ENCODE assay signal across 8 cellular contexts in the genomic region with DNA sequence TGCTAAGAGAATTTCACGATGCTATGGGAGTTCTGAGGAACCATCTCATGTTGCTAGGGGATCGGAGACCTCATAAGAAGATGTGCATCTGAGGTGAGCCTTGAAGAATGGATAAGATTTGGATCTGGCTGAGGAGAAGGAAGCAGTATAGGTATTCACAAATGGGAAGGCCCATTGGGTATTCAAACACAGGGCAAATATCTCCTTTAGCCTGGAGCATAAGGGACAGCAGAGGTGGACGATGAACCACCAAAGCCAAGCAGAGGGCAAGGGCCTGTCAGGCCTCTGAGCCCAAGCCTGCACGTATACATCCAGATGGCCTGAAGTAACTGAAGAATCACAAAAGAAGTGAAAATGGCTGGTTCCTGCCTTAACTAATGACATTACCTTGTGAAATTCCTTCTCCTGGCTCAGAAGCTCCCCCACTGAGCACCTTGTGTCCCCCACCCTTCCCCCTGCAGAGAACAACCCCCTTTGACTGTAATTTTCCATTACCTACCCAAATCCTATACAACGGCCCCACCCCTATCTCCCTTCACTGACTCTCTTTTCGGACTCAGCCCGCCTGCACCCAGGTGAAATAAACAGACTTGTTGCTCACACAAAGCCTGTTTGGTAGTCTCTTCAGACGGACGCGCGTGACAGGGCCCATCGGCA. TPM values are rescaled to one million over a fixed set of nuclear protein-coding genes. Genes with fewer than 3 reads are reported as not detected.
DNase-seq lines count a peak whose midpoint lies in the region; ATAC-seq, FAIRE-seq and TF ChIP-seq lines count a peak whose summit lies in the region.
"Not testable (repeated sequence)": the region's sequence is repeated elsewhere in the genome, so short reads cannot be mapped to it uniquely, and the experiment has no call there.

No MANE protein-coding gene starts in this region.

- not testable (repeated sequence) for H3K27ac ChIP-seq in GM23338 (ENCODE audit: low read depth); K562 (ENCODE audit: extremely low read depth, low read depth, low read length); neuronal stem cell (replicated peaks; ENCODE audit: low read length)
- H3K27ac ChIP-seq in HUES64 (ENCODE audit: low read depth, low read length) = peak overlapping the region; percentile 36; the same call in 1 of the 2 replicates
- H3K27ac ChIP-seq in Panc1 (ENCODE audit: low read length) = peak overlapping the region; percentile 56; the same call in 1 of the 2 replicates

- not testable (repeated sequence) for H3K4me3 Mint-ChIP-seq in GM23338, nephron
- peak overlapping the region; percentile 33 for H3K4me3 Mint-ChIP-seq in endothelial cell (ENCODE audit: unreplicated experiment)

- not testable (repeated sequence) for TF ChIP-seq CTCF in GM23338 (conservative IDR thresholded peaks at IDR 0.05; ENCODE audit: low read depth in 2 of 2); Panc1 (IDR thresholded peaks at IDR 0.05); K562 (IDR thresholded peaks at IDR 0.05 in 2 of 3, conservative IDR thresholded peaks at IDR 0.05 in 1 of 3; ENCODE audit: insufficient read depth in 2 of 3, low read depth in 1 of 3, low read length in 3 of 3); endothelial cell (IDR thresholded peaks at IDR 0.05; ENCODE audit: unreplicated experiment); nephron (IDR thresholded peaks at IDR 0.05; ENCODE audit: unreplicated experiment in 3 of 3)

- H2BK12ac ChIP-seq in neuronal stem cell (ENCODE audit: low read length) = not testable (repeated sequence)

- not testable (repeated sequence) for H3K9me1 ChIP-seq in K562 (ENCODE audit: control insufficient read depth, insufficient read depth, low read length)

- not testable (repeated sequence) for H4K8ac ChIP-seq in neuronal stem cell (ENCODE audit: low read depth, low read length)

- not testable (repeated sequence) for ATAC-seq in GM23338, Panc1, K562, sciatic nerve

- H2BK15ac ChIP-seq in neuronal stem cell (ENCODE audit: low read length) = not testable (repeated sequence)

- CTCF ChIA-PET in Panc1 (lab: Charles Lee) = interaction anchor here (0.5 kb wide), 1 partner anchor 24 kb away, joined by 3 read pairs; no protein-coding TSS in a partner anchor
- CTCF ChIA-PET in K562 (lab: Yijun Ruan, JAX; ENCODE audit: low intra/inter-chr PET ratio) = not testable (repeated sequence)

- BruUV-seq in Panc1 (replicated peaks; lab: Mats Ljungman, UMichigan); K562 (replicated peaks; lab: Mats Ljungman, UMichigan): not testable (repeated sequence)

- intact Hi-C loops in Panc1 (cut with micrococcal nuclease; ENCODE audit: unreplicated experiment); K562 (cut with micrococcal nuclease); sciatic nerve (cut with DNase I): not testable (repeated sequence)

- H2AFZ ChIP-seq in GM23338; K562 (ENCODE audit: low read depth, low read length); neuronal stem cell (ENCODE audit: low read length): not testable (repeated sequence)

- not testable (repeated sequence) for H4K91ac ChIP-seq in neuronal stem cell (ENCODE audit: low read depth, low read length, poor library complexity)

- peak overlapping the region; percentile 44 for H3K18ac ChIP-seq in neuronal stem cell (ENCODE audit: low read length)

- POLR2A ChIA-PET in Panc1 (lab: Charles Lee) = not testable (repeated sequence)
- POLR2A ChIA-PET in K562 (lab: Yijun Ruan, JAX) = interaction anchor here (1.4 kb wide), 1 partner anchor 11 kb away, joined by 4 read pairs; no protein-coding TSS in a partner anchor

- H3K27ac Mint-ChIP-seq in GM23338; endothelial cell (ENCODE audit: unreplicated experiment): not testable (repeated sequence)
- H3K27ac Mint-ChIP-seq in nephron = peak overlapping the region; percentile 30 to 99 (median 71)

- H3K9me2 ChIP-seq in GM23338 (ENCODE audit: insufficient read depth) = not testable (repeated sequence)

- not testable (repeated sequence) for H3K9me3 Mint-ChIP-seq in GM23338; endothelial cell (ENCODE audit: unreplicated experiment); nephron

- H3K36me3 Mint-ChIP-seq in GM23338 (ENCODE audit: low read depth); nephron (ENCODE audit: low read depth): not testable (repeated sequence)
- H3K36me3 Mint-ChIP-seq in endothelial cell (ENCODE audit: low read depth, unreplicated experiment) = peaks cover 11% of the 10 kb centered on the region

- not testable (repeated sequence) for TF ChIP-seq EP300 in K562 (IDR thresholded peaks at IDR 0.05; ENCODE audit: low read length)

- TF ChIP-seq RAD21 in K562 (CRISPR knock-in tag; conservative IDR thresholded peaks at IDR 0.05 in 1 of 2, IDR thresholded peaks at IDR 0.05 in 1 of 2) = not testable (repeated sequence)

- H3K79me2 ChIP-seq in GM23338 (replicated peaks; ENCODE audit: insufficient read depth) = not testable (repeated sequence)
- peaks cover 30% of the 10 kb centered on the region for H3K79me2 ChIP-seq in K562 (ENCODE audit: control insufficient read depth, insufficient read depth, low read length)

- in situ Hi-C loops in Panc1 (cut with HindIII; ENCODE audit: low pct_unique_long_range_greater_than_20kb, low sequenced_read_pairs); K562 (cut with MboI): not testable (repeated sequence)

- H3K9ac ChIP-seq in HUES64 (ENCODE audit: low read depth, low read length); K562 (ENCODE audit: insufficient read depth in 1 of 2, low read depth in 2 of 2, low read length in 2 of 2); neuronal stem cell (ENCODE audit: low read depth, low read length, poor library complexity): not testable (repeated sequence)

- H3K4me3 ChIP-seq in GM23338; HUES64 (ENCODE audit: low read length); Panc1 (ENCODE audit: low read depth in 2 of 2, low read length in 2 of 2); K562; neuronal stem cell (ENCODE audit: low read length in 2 of 2): not testable (repeated sequence)

- not testable (repeated sequence) for H3K4ac ChIP-seq in neuronal stem cell (ENCODE audit: low read length)

- not testable (repeated sequence) for H3K79me1 ChIP-seq in neuronal stem cell (ENCODE audit: low read depth, low read length)

- H3K14ac ChIP-seq in neuronal stem cell (ENCODE audit: low read length) = not testable (repeated sequence)

- not testable (repeated sequence) for H2AK5ac ChIP-seq in neuronal stem cell (ENCODE audit: low read depth, low read length)

- not testable (repeated sequence) for FAIRE-seq in K562 (lab: Jason Lieb, UNC)

- 26% methylated on average over 12 of the region's 12 CpGs for WGBS in HUES64
- WGBS in K562 (ENCODE audit: insufficient coverage, low coverage, missing lambda C conversion rate) = 75% methylated on average over 12 of the region's 12 CpGs
- no CpG with 5 or more reads among the region's 12 CpGs for WGBS in neuronal stem cell (ENCODE audit: extremely low coverage in 2 of 2, insufficient read length in 2 of 2, insufficient replicate concordance in 1 of 2), 2 donors

- H3K4me1 ChIP-seq in GM23338 (ENCODE audit: insufficient read depth) (peaks cover 33% of the 10 kb centered on the region), HUES64 (ENCODE audit: insufficient read depth, low read length) (peaks cover 29% of the 10 kb centered on the region), Panc1 (ENCODE audit: control insufficient read depth, insufficient read depth, low read length) (peaks cover 50% of the 10 kb centered on the region), K562 (replicated peaks in 1 of 2; ENCODE audit: control insufficient read depth in 2 of 2, insufficient read depth in 2 of 2, low read length in 2 of 2) (peaks cover 25 to 31% of the 10 kb centered on the region in 2 experiments), neuronal stem cell (ENCODE audit: control insufficient read depth in 2 of 2, insufficient read depth in 1 of 2, low read depth in 1 of 2, low read length in 2 of 2) (peaks cover 30 to 31% of the 10 kb centered on the region in 2 donors)

- H3F3A ChIP-seq in GM23338 (replicated peaks; ENCODE audit: low read depth) = peaks cover 14% of the 10 kb centered on the region; the same call in 1 of the 2 replicates

- H3K36me3 ChIP-seq in GM23338 (ENCODE audit: insufficient read depth); HUES64 (ENCODE audit: insufficient read depth, low read length); Panc1 (ENCODE audit: control insufficient read depth, insufficient read depth, low read length); K562 (ENCODE audit: control insufficient read depth, insufficient read depth, low read length): not testable (repeated sequence)
- H3K36me3 ChIP-seq in neuronal stem cell (replicated peaks in 1 of 2; ENCODE audit: control insufficient read depth in 2 of 2, insufficient read depth in 2 of 2, low read length in 2 of 2) = peaks cover 0 to 18% of the 10 kb centered on the region in 2 donors

- H3K27me3 ChIP-seq in GM23338 (ENCODE audit: insufficient read depth) = peaks cover 100% of the 10 kb centered on the region
- H3K27me3 ChIP-seq in HUES64 (ENCODE audit: insufficient read depth, low read length) = peaks cover 98% of the 10 kb centered on the region
- H3K27me3 ChIP-seq in Panc1 (ENCODE audit: control insufficient read depth, insufficient read depth, low read length); K562 (ENCODE audit: control insufficient read depth in 2 of 2, insufficient read depth in 2 of 2, low read length in 2 of 2); neuronal stem cell (ENCODE audit: control insufficient read depth in 3 of 3, insufficient read depth in 3 of 3, low read depth in 1 of 3, low read length in 3 of 3): not testable (repeated sequence)

- H3K27me3 Mint-ChIP-seq in GM23338 (ENCODE audit: insufficient read depth, low read depth, poor library complexity) = peaks cover 97% of the 10 kb centered on the region
- peaks cover 18% of the 10 kb centered on the region for H3K27me3 Mint-ChIP-seq in endothelial cell (ENCODE audit: unreplicated experiment)
- H3K27me3 Mint-ChIP-seq in nephron (ENCODE audit: low read depth) = not testable (repeated sequence)

- H3K4me1 Mint-ChIP-seq in GM23338 (peaks cover 39% of the 10 kb centered on the region), endothelial cell (ENCODE audit: unreplicated experiment) (peaks cover 50% of the 10 kb centered on the region), nephron (peaks cover 55% of the 10 kb centered on the region)

- H2BK5ac ChIP-seq in neuronal stem cell (ENCODE audit: low read length) = not testable (repeated sequence)

- DNase-seq in GM23338 (ENCODE audit: low spot score); Panc1 (ENCODE audit: low read depth, low spot score); K562 (ENCODE audit: extremely low read depth in 1 of 4, low spot score in 3 of 4); endothelial cell (ENCODE audit: low spot score); neuronal stem cell (ENCODE audit: low spot score): not testable (repeated sequence)
- DNase-seq in sciatic nerve (ENCODE audit: low spot score) = peak; percentile 42

- H2BK120ac ChIP-seq in neuronal stem cell (ENCODE audit: low read depth, low read length) = not testable (repeated sequence)

- H4K20me1 ChIP-seq in GM23338 (replicated peaks; ENCODE audit: insufficient read depth) = peaks cover 39% of the 10 kb centered on the region
- H4K20me1 ChIP-seq in K562 (replicated peaks; ENCODE audit: control insufficient read depth, insufficient read depth, low read length) = not testable (repeated sequence)

- H3K4me2 ChIP-seq in GM23338 = peak overlapping the region; percentile 36; the same call in 1 of the 2 replicates
- H3K4me2 ChIP-seq in K562 (ENCODE audit: insufficient read depth, low read length); neuronal stem cell (ENCODE audit: insufficient read depth, low read length, poor library complexity, severe bottlenecking): not testable (repeated sequence)

- not testable (repeated sequence) for H3K9me3 ChIP-seq in HUES64 (ENCODE audit: insufficient read depth, low read depth, low read length); Panc1 (ENCODE audit: control insufficient read depth, insufficient read depth, low read depth, low read length); K562 (replicated peaks; ENCODE audit: control insufficient read depth, insufficient read depth, low read depth, low read length); neuronal stem cell (replicated peaks in 1 of 2; ENCODE audit: control insufficient read depth in 2 of 2, insufficient read depth in 1 of 2, low read depth in 1 of 2, low read length in 2 of 2)

- not testable (repeated sequence) for TF ChIP-seq POLR2A in K562 (conservative IDR thresholded peaks at IDR 0.05)

- not testable (repeated sequence) for H3K23ac ChIP-seq in neuronal stem cell (ENCODE audit: low read depth, low read length, poor library complexity)

RNA-seq across cellular contexts. Expression of a gene that starts 4.6 kb away (rescaled TPM):
- 1.0 and 2.2 TPM in 2 replicates for total RNA-seq in GM23338 (2014; rRNA removed; shearing (Covaris generic))
- 0.23 and 0.33 TPM in 2 replicates for polyA plus RNA-seq in GM23338 (2016; fragmentation: Nextera tagmentation; extraction: Ambion mirVana)
- polyA plus RNA-seq in HUES64 (2013, experiment 1 of 2) = 1.9 TPM
- polyA plus RNA-seq in HUES64 (2013, experiment 2 of 2) = 3.0 TPM
- 16.0 TPM for total RNA-seq in Panc1 (2021; ENCODE audit: unreplicated experiment)
- 8.0 TPM for polyA plus RNA-seq in Panc1 (2012; ENCODE audit: insufficient read length)
- 10.7 and 18.5 TPM in 2 replicates for total RNA-seq in K562 (2011; cell fraction: chromatin; rRNA removed; ENCODE audit: low replicate concordance)
- total RNA-seq in K562 (2011; cell fraction: nucleolus; rRNA removed) = 8.7 and 9.7 TPM in 2 replicates
- 11.4 and 13.0 TPM in 2 replicates for total RNA-seq in K562 (2011; cell fraction: nucleoplasm; rRNA removed)
- 6.2 and 7.0 TPM in 2 replicates for total RNA-seq in K562 (2014; rRNA removed)
- total RNA-seq in K562 (2014; rRNA removed; fragmentation: Illumina TruSeq; extraction: Trizol) = 8.3 and 9.4 TPM in 2 replicates
- total RNA-seq in K562 (2015; rRNA removed; fragmentation: Illumina TruSeq; extraction: Trizol) = 11.3 and 11.9 TPM in 2 replicates
- 6.9 and 7.4 TPM in 2 replicates for total RNA-seq in K562 (2021)
- 8.0 and 9.7 TPM in 2 replicates for polyA plus RNA-seq in K562 (2011; rRNA removed)
- polyA plus RNA-seq in K562 (2011; cell fraction: cytosol; rRNA removed) = 2.4 and 6.8 TPM in 2 replicates
- 9.0 and 14.4 TPM in 2 replicates for polyA plus RNA-seq in K562 (2011; cell fraction: nucleus; rRNA removed)
- polyA plus RNA-seq in K562 (2012) = 4.6 and 5.2 TPM in 2 replicates
- polyA plus RNA-seq in K562 (2014; fragmentation: Illumina TruSeq; extraction: Trizol) = 6.8 and 7.3 TPM in 2 replicates
- 1 to 10 TPM; 2.1 to 3.3 TPM for polyA plus RNA-seq in K562 (2014; fragmentation: Nextera tagmentation; extraction: Ambion mirVana)
- polyA plus RNA-seq in K562 (2014; rRNA removed) = 3.8 and 4.5 TPM in 2 replicates
- polyA minus RNA-seq in K562 (2011; rRNA and poly(A)+ RNA removed) = 18.1 and 28.7 TPM in 2 replicates
- 7.3 and 7.8 TPM in 2 replicates for polyA minus RNA-seq in K562 (2011; cell fraction: cytosol; rRNA and poly(A)+ RNA removed)
- polyA minus RNA-seq in K562 (2011; cell fraction: nucleus; rRNA and poly(A)+ RNA removed) = 7.9 and 17.7 TPM in 2 replicates
- total RNA-seq in endothelial cell (ENCODE audit: unreplicated experiment) = 26.0 TPM
- 5.8 TPM for polyA plus RNA-seq in neuronal stem cell (2013, experiment 1 of 2)
- polyA plus RNA-seq in neuronal stem cell (2013, experiment 2 of 2) = 5.8 TPM
- 29.5 TPM for total RNA-seq in sciatic nerve

RNA-seq across cellular contexts. Expression of a gene that starts 30.1 kb away (rescaled TPM):
- 147 and 169 TPM in 2 replicates for total RNA-seq in GM23338 (2014; rRNA removed; shearing (Covaris generic))
- polyA plus RNA-seq in GM23338 (2016; fragmentation: Nextera tagmentation; extraction: Ambion mirVana) = 183 and 200 TPM in 2 replicates
- polyA plus RNA-seq in HUES64 (2013, experiment 1 of 2) = 182 TPM
- polyA plus RNA-seq in HUES64 (2013, experiment 2 of 2) = 192 TPM
- total RNA-seq in Panc1 (2021; ENCODE audit: unreplicated experiment) = 173 TPM
- 117 TPM for polyA plus RNA-seq in Panc1 (2012; ENCODE audit: insufficient read length)
- 99.0 and 265 TPM in 2 replicates for total RNA-seq in K562 (2011; cell fraction: chromatin; rRNA removed; ENCODE audit: low replicate concordance)
- 46.7 and 67.2 TPM in 2 replicates for total RNA-seq in K562 (2011; cell fraction: nucleolus; rRNA removed)
- 120 and 158 TPM in 2 replicates for total RNA-seq in K562 (2011; cell fraction: nucleoplasm; rRNA removed)
- 212 and 244 TPM in 2 replicates for total RNA-seq in K562 (2014; rRNA removed)
- 301 and 338 TPM in 2 replicates for total RNA-seq in K562 (2014; rRNA removed; fragmentation: Illumina TruSeq; extraction: Trizol)
- total RNA-seq in K562 (2015; rRNA removed; fragmentation: Illumina TruSeq; extraction: Trizol) = 321 and 351 TPM in 2 replicates
- 238 and 253 TPM in 2 replicates for total RNA-seq in K562 (2021)
- 270 and 360 TPM in 2 replicates for polyA plus RNA-seq in K562 (2011; rRNA removed)
- 81.4 and 163 TPM in 2 replicates for polyA plus RNA-seq in K562 (2011; cell fraction: cytosol; rRNA removed)
- 58.1 and 89.0 TPM in 2 replicates for polyA plus RNA-seq in K562 (2011; cell fraction: nucleus; rRNA removed)
- 153 and 259 TPM in 2 replicates for polyA plus RNA-seq in K562 (2012)
- 318 and 372 TPM in 2 replicates for polyA plus RNA-seq in K562 (2014; fragmentation: Illumina TruSeq; extraction: Trizol)
- polyA plus RNA-seq in K562 (2014; fragmentation: Nextera tagmentation; extraction: Ambion mirVana) = 10 to 100 TPM; 80.9 to 93.4 TPM
- polyA plus RNA-seq in K562 (2014; rRNA removed) = 321 and 349 TPM in 2 replicates
- polyA minus RNA-seq in K562 (2011; rRNA and poly(A)+ RNA removed) = 270 and 312 TPM in 2 replicates
- 94.9 and 109 TPM in 2 replicates for polyA minus RNA-seq in K562 (2011; cell fraction: cytosol; rRNA and poly(A)+ RNA removed)
- 78.8 and 184 TPM in 2 replicates for polyA minus RNA-seq in K562 (2011; cell fraction: nucleus; rRNA and poly(A)+ RNA removed)
- total RNA-seq in endothelial cell (ENCODE audit: unreplicated experiment) = 146 TPM
- 240 TPM for polyA plus RNA-seq in neuronal stem cell (2013, experiment 1 of 2)
- 241 TPM for polyA plus RNA-seq in neuronal stem cell (2013, experiment 2 of 2)
- total RNA-seq in sciatic nerve = 133 TPM

RNA-seq across cellular contexts. Expression of a gene that starts 50.3 kb away (rescaled TPM):
- total RNA-seq in GM23338 (2014; rRNA removed; shearing (Covaris generic)) = not detected in 2 replicates
- polyA plus RNA-seq in GM23338 (2016; fragmentation: Nextera tagmentation; extraction: Ambion mirVana) (0.19 TPM in 1 of 2 replicates, not detected in the other), K562 (2011; rRNA removed) (0.34 and 0.54 TPM in 2 replicates), K562 (2014; fragmentation: Illumina TruSeq; extraction: Trizol) (0.16 and 0.66 TPM in 2 replicates), K562 (2014; fragmentation: Nextera tagmentation; extraction: Ambion mirVana) (under 1 TPM; 0.03 to 0.10 TPM), K562 (2014; rRNA removed) (0.13 and 0.80 TPM in 2 replicates)
- 0.25 TPM for polyA plus RNA-seq in HUES64 (2013, experiment 1 of 2)
- polyA plus RNA-seq in HUES64 (2013, experiment 2 of 2) = 1.0 TPM
- total RNA-seq in Panc1 (2021; ENCODE audit: unreplicated experiment) (8.3 TPM), K562 (2014; rRNA removed) (0.33 and 0.54 TPM in 2 replicates), K562 (2014; rRNA removed; fragmentation: Illumina TruSeq; extraction: Trizol) (0.45 and 0.51 TPM in 2 replicates), K562 (2015; rRNA removed; fragmentation: Illumina TruSeq; extraction: Trizol) (0.34 and 0.36 TPM in 2 replicates), K562 (2021) (0.49 and 0.55 TPM in 2 replicates), endothelial cell (ENCODE audit: unreplicated experiment) (9.7 TPM), sciatic nerve (48.4 TPM)
- polyA plus RNA-seq in Panc1 (2012; ENCODE audit: insufficient read length) = 17.2 TPM
- 0.86 and 1.4 TPM in 2 replicates for total RNA-seq in K562 (2011; cell fraction: chromatin; rRNA removed; ENCODE audit: low replicate concordance)
- total RNA-seq in K562 (2011; cell fraction: nucleolus; rRNA removed) = 0.67 and 1.4 TPM in 2 replicates
- total RNA-seq in K562 (2011; cell fraction: nucleoplasm; rRNA removed) = 0.66 and 0.84 TPM in 2 replicates
- polyA plus RNA-seq in K562 (2011; cell fraction: cytosol; rRNA removed) = 0.19 and 0.45 TPM in 2 replicates
- 0.81 and 0.90 TPM in 2 replicates for polyA plus RNA-seq in K562 (2011; cell fraction: nucleus; rRNA removed)
- 0.49 and 0.76 TPM in 2 replicates for polyA plus RNA-seq in K562 (2012)
- polyA minus RNA-seq in K562 (2011; rRNA and poly(A)+ RNA removed) = 0.25 and 0.27 TPM in 2 replicates
- not detected in 2 replicates for polyA minus RNA-seq in K562 (2011; cell fraction: cytosol; rRNA and poly(A)+ RNA removed)
- polyA minus RNA-seq in K562 (2011; cell fraction: nucleus; rRNA and poly(A)+ RNA removed) = 0.27 and 0.56 TPM in 2 replicates
- 2.2 TPM for polyA plus RNA-seq in neuronal stem cell (2013, experiment 1 of 2)
- 2.3 TPM for polyA plus RNA-seq in neuronal stem cell (2013, experiment 2 of 2)
